In the genomic region with DNA sequence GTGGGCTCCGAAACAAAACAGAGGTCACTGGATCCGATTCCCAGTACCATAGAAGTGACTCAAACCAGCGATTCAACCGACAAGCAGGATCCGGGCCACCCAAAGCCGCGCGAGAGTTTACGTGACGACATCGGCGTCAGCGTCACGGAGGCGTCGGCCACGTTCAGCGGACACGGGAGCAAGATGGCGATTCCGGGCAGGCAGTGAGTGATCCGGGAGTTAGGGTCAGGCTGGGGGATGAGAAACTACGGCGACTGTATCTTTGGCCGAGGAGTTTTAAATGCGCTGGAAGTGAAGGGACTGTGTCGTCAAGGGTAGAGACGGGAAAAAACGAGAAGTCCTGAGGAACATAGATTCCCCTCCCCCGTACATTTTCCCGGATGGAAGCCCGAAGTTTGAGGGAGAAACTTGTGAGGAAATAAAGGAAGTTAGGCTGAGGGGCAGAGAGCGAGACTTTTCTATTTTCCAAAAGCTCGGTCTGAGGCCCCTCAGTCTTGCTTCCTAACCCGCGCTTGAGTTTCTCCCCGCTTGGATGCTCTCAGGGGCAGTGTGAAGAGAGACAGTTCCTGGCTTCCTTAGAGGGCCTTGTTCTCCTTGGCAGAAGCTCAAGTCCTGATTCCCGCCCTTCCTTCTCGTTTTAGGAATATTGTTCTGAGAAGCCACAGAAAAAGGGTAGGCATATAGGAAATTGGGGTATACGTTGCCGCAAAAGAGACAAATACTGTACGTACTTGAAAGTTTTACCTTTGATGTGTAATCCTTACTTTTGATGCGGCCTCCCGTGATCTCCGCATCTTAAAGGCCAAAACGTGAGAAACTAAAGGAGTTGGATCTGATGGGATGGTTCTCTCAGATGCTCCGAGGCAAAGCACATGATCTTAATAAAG, we compare ENCODE assay signal across 8 cellular contexts. TPM values are rescaled to one million over a fixed set of nuclear protein-coding genes. Genes with fewer than 3 reads are reported as not detected.
A peak's percentile ranks its signal among the peaks of the same experiment; 100 is the strongest.
DNase-seq lines count a peak whose midpoint lies in the region; ATAC-seq, FAIRE-seq and TF ChIP-seq lines count a peak whose summit lies in the region.

Gene NSRP1 (plus strand): TSS at position 156 of the 887 bp plus-strand sequence. CDS start 28 bp downstream, at position 184.

- TF ChIP-seq CTCF in left ventricle myocardium inferior (IDR thresholded peaks at IDR 0.05; ENCODE audit: borderline replicate concordance) (no peak), upper lobe of left lung (IDR thresholded peaks at IDR 0.05) (no peak)

- TF ChIP-seq EP300 in upper lobe of left lung (IDR thresholded peaks at IDR 0.05): peak in 2 of 4 donors; percentile 11 to 35

- H3K4me3 ChIP-seq in left ventricle myocardium inferior (peak within 1 kb of the TSS; percentile 78), upper lobe of left lung (peak within 1 kb of the TSS; percentile 51 to 57 (median 54))

- H3K36me3 ChIP-seq in left ventricle myocardium inferior: peaks cover 20% of the 10 kb centered on the region
- peaks cover 0 to 23% (median 8%) of the 10 kb centered on the region in 4 donors for H3K36me3 ChIP-seq in upper lobe of left lung

- WGBS in upper lobe of left lung, 2 donors: 0 to 1% methylated on average over 42 to 46 of the region's 47 CpGs

- H3K36me3 Mint-ChIP-seq in T-helper 17 cell (ENCODE audit: low read depth): peaks cover 7% of the 10 kb centered on the region

- DNase-seq in GM12891 (ENCODE audit: insufficient read length, low spot score) (peak; percentile 66), NCI-H187 (lab: John Stamatoyannopoulos, UW) (peak; percentile 75 to 84), T-helper 17 cell (peak; percentile 75 to 89 (median 79)), amniotic stem cell (lab: John Stamatoyannopoulos, UW) (peak; percentile 89), left ventricle myocardium inferior (peak; percentile 95), posterior vena cava (ENCODE audit: low spot score) (peak; percentile 99), upper lobe of left lung (peak; percentile 95 to 97)

- peaks cover 27% of the 10 kb centered on the region for H3K4me1 Mint-ChIP-seq in T-helper 17 cell

- peak within 1 kb of the TSS; percentile 100 for H3K27ac Mint-ChIP-seq in T-helper 17 cell

- H3K4me1 ChIP-seq in left ventricle myocardium inferior (peaks cover 46% of the 10 kb centered on the region), upper lobe of left lung (peaks cover 10 to 26% (median 14%) of the 10 kb centered on the region in 4 donors)

- intact Hi-C loops in left ventricle myocardium inferior (cut with micrococcal nuclease) (no loop called here), posterior vena cava (cut with DNase I) (no loop called here)

- ATAC-seq in HG02870 (IDR thresholded peaks at IDR 0.05; ENCODE audit: unreplicated experiment): peak; percentile 76
- peak; percentile 97 for ATAC-seq in T-helper 17 cell
- ATAC-seq in upper lobe of left lung (ENCODE audit: low FRiP score in 2 of 2): peak; percentile 96 to 98

- H3K4me3 Mint-ChIP-seq in T-helper 17 cell: peak within 1 kb of the TSS; percentile 100

- H3K9me3 ChIP-seq in T-helper 17 cell (ENCODE audit: control insufficient read depth, low read length, poor library complexity, severe bottlenecking): no peaks in the 10 kb centered on the region
- H3K9me3 ChIP-seq in left ventricle myocardium inferior (replicated peaks): no peaks in the 10 kb centered on the region
- no peaks in the 10 kb centered on the region for H3K9me3 ChIP-seq in upper lobe of left lung

- peak; percentile 100 for FAIRE-seq in GM12891 (lab: Jason Lieb, UNC)

- H3K27ac ChIP-seq in left ventricle myocardium inferior (replicated peaks): peak within 1 kb of the TSS; percentile 95
- H3K27ac ChIP-seq in upper lobe of left lung: peak within 1 kb of the TSS; percentile 92 to 99 (median 93)

- peak; percentile 98 for TF ChIP-seq POLR2A in GM12891 (IDR thresholded peaks at IDR 0.05; ENCODE audit: low read depth, low read length)
- peak; percentile 82 to 97 (median 91) for TF ChIP-seq POLR2A in upper lobe of left lung (IDR thresholded peaks at IDR 0.05)

- H3K27me3 Mint-ChIP-seq in T-helper 17 cell: no peaks in the 10 kb centered on the region

- H3K27me3 ChIP-seq in left ventricle myocardium inferior (ENCODE audit: low read depth) (no peaks in the 10 kb centered on the region), upper lobe of left lung (no peaks in the 10 kb centered on the region)

TF ChIP-seq in GM12891, 5 proteins besides CTCF, POLR2A, EP300 and RAD21:
- no peak; the same call in 1 of the 2 replicates for TF ChIP-seq SPI1 (IDR thresholded peaks at IDR 0.05; ENCODE audit: low read depth, low read length)
- peak; percentile 98 for TF ChIP-seq POLR2AphosphoS5 (IDR thresholded peaks at IDR 0.05; ENCODE audit: low read depth, low read length)
- peak; percentile 99 for TF ChIP-seq TAF1 (IDR thresholded peaks at IDR 0.05; ENCODE audit: low read depth, low read length)
- TF ChIP-seq PAX5 (IDR thresholded peaks at IDR 0.05; ENCODE audit: insufficient read depth, low read length, severe bottlenecking): peak; percentile 50
- TF ChIP-seq POU2F2 (IDR thresholded peaks at IDR 0.05; ENCODE audit: low read depth, low read length): peak; percentile 80; the same call in 1 of the 2 replicates

RNA-seq across cellular contexts. Expression of gene NSRP1, which starts in this region (rescaled TPM):
- polyA plus RNA-seq in GM12891 (2012; ENCODE audit: low read depth, missing spikeins): 27.0 TPM
- total RNA-seq in T-helper 17 cell (10 to 100 TPM; 28.8 to 31.7 TPM), left ventricle myocardium inferior (26.9 TPM), posterior vena cava (10 to 100 TPM; 42.5 to 62.9 TPM), upper lobe of left lung (10 to 100 TPM; 23.1 to 78.6 (median 32.7) TPM)

Comparison
In these comparisons a context has a peak if more than half of its experiments do, and no peak if none do; other contexts are left out.
1. Peak in every context shown above with its lines: DNase-seq, ATAC-seq, H3K4me3 ChIP-seq and H3K27ac ChIP-seq.